Comparison of ENCODE assay signal across 8 cellular contexts in the genomic region with DNA sequence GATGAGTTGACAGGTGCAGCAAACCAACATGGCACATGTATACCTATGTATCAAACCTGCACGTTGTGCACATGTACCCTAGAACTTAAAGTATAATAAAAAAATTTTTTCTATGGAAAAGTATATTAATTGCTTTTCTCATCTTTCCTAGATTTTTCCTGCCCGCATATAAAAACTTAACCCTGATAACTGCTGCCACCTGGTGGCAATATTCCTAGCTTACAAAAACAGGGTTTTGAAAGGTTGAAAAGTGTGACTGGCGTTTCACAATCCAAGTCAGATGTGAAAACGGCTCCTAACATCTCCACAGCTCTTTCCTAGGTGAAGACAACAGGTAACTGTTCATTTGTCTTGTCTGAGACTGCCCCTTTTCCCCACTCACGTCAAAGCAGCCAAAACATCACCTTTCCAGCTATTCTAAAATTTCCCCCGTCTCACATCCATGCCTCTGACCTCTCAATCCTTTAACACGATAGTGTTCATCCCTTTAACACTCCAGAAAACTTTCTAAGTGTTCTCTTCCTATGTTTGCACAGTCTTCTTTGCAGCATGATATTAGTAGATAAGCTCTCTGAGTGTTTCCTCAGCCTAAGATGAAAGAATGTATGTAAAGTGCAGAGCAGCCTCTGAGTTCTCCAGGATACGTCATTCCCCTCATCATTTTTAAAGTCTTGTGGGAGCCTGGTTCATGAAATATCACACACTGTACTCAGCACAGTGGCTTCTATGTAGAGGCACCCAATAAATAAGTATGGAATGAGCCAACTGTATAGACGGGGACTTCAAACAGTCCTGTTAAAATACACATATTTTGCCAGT. TPM values are rescaled to one million over a fixed set of nuclear protein-coding genes. Genes with fewer than 3 reads are reported as not detected.
DNase-seq lines count a peak whose midpoint lies in the region; ATAC-seq and TF ChIP-seq lines count a peak whose summit lies in the region.

No MANE protein-coding gene starts in this region.

- CTCF ChIA-PET in Caco-2 (lab: Charles Lee) = interaction anchor here (0.6 to 1.9 kb wide), 4 partner anchors 18 to 731 kb away, joined by 3 to 13 read pairs (median 4); no protein-coding TSS in a partner anchor
- CTCF ChIA-PET in activated naive CD4-positive, alpha-beta T cell treated with anti-CD3 and anti-CD28 coated beads for 36 hours (lab: Charles Lee) = interaction anchor here (0.6 to 4.3 kb wide), 36 partner anchors 9 to 408 kb away, joined by 3 to 41 read pairs (median 5); partner anchors contain the start of genes CHI3L2, OVGP1 and WDR77

- H3K36me3 Mint-ChIP-seq in Caco-2 (ENCODE audit: insufficient read depth, unreplicated experiment) = no peaks in the 10 kb centered on the region
- peaks cover 2% of the 10 kb centered on the region for H3K36me3 Mint-ChIP-seq in activated naive CD4-positive, alpha-beta T cell treated with anti-CD3 and anti-CD28 coated beads for 36 hours (ENCODE audit: low read depth)

- POLR2A ChIA-PET in Caco-2 (lab: Charles Lee) = interaction anchor here (0.6 to 1.3 kb wide), 3 partner anchors 15 to 257 kb away, joined by 3 to 4 read pairs (median 3); no protein-coding TSS in a partner anchor

- H3K4me1 ChIP-seq in Caco-2 (peaks cover 3% of the 10 kb centered on the region; the same call in 1 of the 2 replicates), HAP-1 (peaks cover 8% of the 10 kb centered on the region)

- peak; percentile 28 to 31 for TF ChIP-seq CTCF in Caco-2 (IDR thresholded peaks at IDR 0.05; ENCODE audit: insufficient read depth in 1 of 2, low read depth in 1 of 2, low read length in 1 of 2, severe bottlenecking in 1 of 2, unreplicated experiment in 1 of 2)

- no TSS peak for BruUV-seq in Caco-2 (replicated peaks; lab: Mats Ljungman, UMichigan)

- DNase-seq in Caco-2 = peak in 1 of 2 experiments; percentile 60
- peak; percentile 59 to 77 for DNase-seq in HAP-1 (ENCODE audit: low spot score in 2 of 2)
- peak; percentile 31 for DNase-seq in NOMO-1 treated with DMSO at 0.1 percent for 48 hours (lab: John Stamatoyannopoulos, UW; ENCODE audit: unreplicated experiment)
- peak; percentile 66 for DNase-seq in activated naive CD4-positive, alpha-beta T cell treated with anti-CD3 and anti-CD28 coated beads for 36 hours
- peak; percentile 9 to 12 for DNase-seq in hippocampal formation (lab: John Stamatoyannopoulos, UW)
- peak; percentile 11 to 25 (median 13) for DNase-seq in stimulated activated CD4-positive, alpha-beta T cell treated with anti-CD3 and anti-CD28 coated beads, Interleukin-1b, Interleukin-23, amount 100 ng/mL, for 24 hours (ENCODE audit: low read depth in 4 of 4, low spot score in 1 of 4)

- peaks cover 7% of the 10 kb centered on the region for H3K4me1 Mint-ChIP-seq in Caco-2 (ENCODE audit: low read depth, unreplicated experiment)
- peaks cover 22% of the 10 kb centered on the region for H3K4me1 Mint-ChIP-seq in activated naive CD4-positive, alpha-beta T cell treated with anti-CD3 and anti-CD28 coated beads for 36 hours (ENCODE audit: low read depth)

- in situ Hi-C loops in HAP-1 (cut with MboI; ENCODE audit: low sequenced_read_pairs) = loop anchor here (5.0 to 10.0 kb wide), 2 partner anchors 55 to 178 kb away; no protein-coding TSS in a partner anchor

- no peak overlapping the region for H3K4me3 ChIP-seq in Caco-2 (ENCODE audit: low read depth, low read length)
- H3K4me3 ChIP-seq in HAP-1 = no peak overlapping the region

- intact Hi-C loops in Caco-2 (cut with micrococcal nuclease; ENCODE audit: unreplicated experiment) = loop anchor here (1.0 to 5.0 kb wide), 2 partner anchors 53 to 177 kb away; no protein-coding TSS in a partner anchor
- intact Hi-C loops in activated naive CD4-positive, alpha-beta T cell treated with anti-CD3 and anti-CD28 coated beads for 36 hours (cut with micrococcal nuclease) = loop anchor here (1.0 kb wide), 2 partner anchors 177 to 368 kb away; no protein-coding TSS in a partner anchor

- H3K27me3 ChIP-seq in Caco-2 (replicated peaks; ENCODE audit: control insufficient read depth, insufficient read depth, low read length) = no peaks in the 10 kb centered on the region
- H3K27me3 ChIP-seq in HAP-1 (ENCODE audit: low read depth) = 0 out of 2 replicates have a peak, but pooled peaks cover 3% of the 10 kb centered on the region

- no peaks in the 10 kb centered on the region for H3K9me3 Mint-ChIP-seq in Caco-2 (ENCODE audit: unreplicated experiment)
- peaks cover 7% of the 10 kb centered on the region for H3K9me3 Mint-ChIP-seq in activated naive CD4-positive, alpha-beta T cell treated with anti-CD3 and anti-CD28 coated beads for 36 hours

- H3K4me3 Mint-ChIP-seq in Caco-2 (ENCODE audit: unreplicated experiment) = no peak overlapping the region
- no peak overlapping the region for H3K4me3 Mint-ChIP-seq in activated naive CD4-positive, alpha-beta T cell treated with anti-CD3 and anti-CD28 coated beads for 36 hours

- ATAC-seq in GM21723 (IDR thresholded peaks at IDR 0.05; ENCODE audit: unreplicated experiment) = no peak
- ATAC-seq in HG02970 (IDR thresholded peaks at IDR 0.05; ENCODE audit: low FRiP score, unreplicated experiment) = no peak

- no peak overlapping the region for H3K27ac Mint-ChIP-seq in Caco-2 (ENCODE audit: unreplicated experiment)
- H3K27ac Mint-ChIP-seq in activated naive CD4-positive, alpha-beta T cell treated with anti-CD3 and anti-CD28 coated beads for 36 hours = no peak overlapping the region

- H3K36me3 ChIP-seq in Caco-2 (ENCODE audit: control insufficient read depth, insufficient read depth, low read length) (no peaks in the 10 kb centered on the region; the same call in 1 of the 2 replicates), HAP-1 (replicated peaks) (no peaks in the 10 kb centered on the region)

- H3K9me3 ChIP-seq in Caco-2 (no peaks in the 10 kb centered on the region), HAP-1 (no peaks in the 10 kb centered on the region; the same call in 1 of the 2 replicates)

- H3K27me3 Mint-ChIP-seq in Caco-2 (ENCODE audit: insufficient read depth, unreplicated experiment) = no peaks in the 10 kb centered on the region
- no peaks in the 10 kb centered on the region for H3K27me3 Mint-ChIP-seq in activated naive CD4-positive, alpha-beta T cell treated with anti-CD3 and anti-CD28 coated beads for 36 hours (ENCODE audit: low read depth)

RNA-seq across cellular contexts. Expression of gene OVGP1, which starts 27.5 kb away (rescaled TPM):
- total RNA-seq in Caco-2 (2022) = 0.51 and 0.73 TPM in 2 replicates
- total RNA-seq in activated naive CD4-positive, alpha-beta T cell treated with anti-CD3 and anti-CD28 coated beads for 36 hours = 1 to 10 TPM; 1.7 to 2.0 TPM

RNA-seq across cellular contexts. Expression of gene WDR77, which starts 49.1 kb away (rescaled TPM):
- 30.1 and 31.9 TPM in 2 replicates for total RNA-seq in Caco-2 (2022)
- 10 to 100 TPM; 43.1 to 48.8 TPM for total RNA-seq in activated naive CD4-positive, alpha-beta T cell treated with anti-CD3 and anti-CD28 coated beads for 36 hours

RNA-seq across cellular contexts. Expression of gene ATP5PB, which starts 49.3 kb away (rescaled TPM):
- total RNA-seq in Caco-2 (2022) = 194 and 219 TPM in 2 replicates
- 100 to 1,000 TPM; 324 to 331 TPM for total RNA-seq in activated naive CD4-positive, alpha-beta T cell treated with anti-CD3 and anti-CD28 coated beads for 36 hours
